ENCODE assay signal across 8 cellular contexts in genomic region chr5:115541586-115541985, GRCh38. TPM values are rescaled to one million over a fixed set of nuclear protein-coding genes. Genes with fewer than 3 reads are reported as not detected.
DNase-seq lines count a peak whose midpoint lies in the region; ATAC-seq and TF ChIP-seq lines count a peak whose summit lies in the region.

No MANE protein-coding gene starts in this region.

- H3K4me1 ChIP-seq in BE2C (no peaks in the 10 kb centered on the region), KMS-11 (ENCODE audit: low read depth, poor library complexity, severe bottlenecking) (peaks cover 27% of the 10 kb centered on the region)
- peaks cover 43 to 56% of the 10 kb centered on the region in 2 donors for H3K4me1 ChIP-seq in naive thymus-derived CD4-positive, alpha-beta T cell (ENCODE audit: control insufficient read depth in 2 of 2, insufficient read depth in 2 of 2, low read length in 2 of 2)

- peak overlapping the region; percentile 96 for H3K27ac Mint-ChIP-seq in central memory CD8-positive, alpha-beta T cell (ENCODE audit: low read depth)
- no peak overlapping the region for H3K27ac Mint-ChIP-seq in naive thymus-derived CD4-positive, alpha-beta T cell

- no peaks in the 10 kb centered on the region; the same call in 1 of the 2 replicates for H3K36me3 ChIP-seq in BE2C
- peaks cover 6% of the 10 kb centered on the region; the same call in 1 of the 2 replicates for H3K36me3 ChIP-seq in KMS-11 (ENCODE audit: insufficient read depth)
- peaks cover 0 to 4% (median 0%) of the 10 kb centered on the region in 3 experiments for H3K36me3 ChIP-seq in naive thymus-derived CD4-positive, alpha-beta T cell (ENCODE audit: control insufficient read depth in 2 of 3, insufficient read depth in 3 of 3, low read length in 3 of 3)

- POLR2A ChIA-PET in naive thymus-derived CD4-positive, alpha-beta T cell (lab: Charles Lee): no interaction called here

- H3K4me1 Mint-ChIP-seq in central memory CD8-positive, alpha-beta T cell: peaks cover 76% of the 10 kb centered on the region
- H3K4me1 Mint-ChIP-seq in naive thymus-derived CD4-positive, alpha-beta T cell: peaks cover 59 to 80% (median 74%) of the 10 kb centered on the region in 7 donors

- no peak overlapping the region for H2AFZ ChIP-seq in KMS-11 (ENCODE audit: low read depth)

- intact Hi-C loops in naive thymus-derived CD4-positive, alpha-beta T cell (cut with micrococcal nuclease): loop anchor here in 1 of 2 donors (5.0 kb wide), 1 partner anchor 46 kb away; no protein-coding TSS in a partner anchor
- intact Hi-C loops in sciatic nerve (cut with DNase I): no loop called here

- peaks cover 20% of the 10 kb centered on the region for H4K20me1 ChIP-seq in KMS-11 (ENCODE audit: insufficient read depth)

- CTCF ChIA-PET in naive thymus-derived CD4-positive, alpha-beta T cell (lab: Charles Lee): no interaction called here

- H3K4me3 ChIP-seq in BE2C (ENCODE audit: low read depth, low read length) (peak overlapping the region; percentile 81), KMS-11 (IDR thresholded peaks at IDR 0.05; ENCODE audit: insufficient read depth, low read depth, low read length) (no peak overlapping the region)
- peak overlapping the region; percentile 70 for H3K4me3 ChIP-seq in naive thymus-derived CD4-positive, alpha-beta T cell (ENCODE audit: low read length)

- H3K4me3 Mint-ChIP-seq in central memory CD8-positive, alpha-beta T cell: peak overlapping the region; percentile 96
- peak overlapping the region; percentile 94 to 100 (median 96) for H3K4me3 Mint-ChIP-seq in naive thymus-derived CD4-positive, alpha-beta T cell

- H3K27me3 ChIP-seq in BE2C (no peaks in the 10 kb centered on the region), KMS-11 (ENCODE audit: insufficient read depth, low read depth) (no peaks in the 10 kb centered on the region)
- no peaks in the 10 kb centered on the region for H3K27me3 ChIP-seq in naive thymus-derived CD4-positive, alpha-beta T cell (ENCODE audit: control insufficient read depth in 2 of 2, insufficient read depth in 2 of 2, low read length in 2 of 2)

- DNase-seq in BE2C (no peak), sciatic nerve (ENCODE audit: low spot score) (no peak), putamen (ENCODE audit: low spot score) (no peak), SKM-1 (lab: John Stamatoyannopoulos, UW; ENCODE audit: unreplicated experiment) (no peak)
- DNase-seq in central memory CD8-positive, alpha-beta T cell (ENCODE audit: low spot score in 2 of 2): no peak
- DNase-seq in naive thymus-derived CD4-positive, alpha-beta T cell: no peak

- H3K36me3 Mint-ChIP-seq in central memory CD8-positive, alpha-beta T cell (ENCODE audit: insufficient read depth): peaks cover 34% of the 10 kb centered on the region
- H3K36me3 Mint-ChIP-seq in naive thymus-derived CD4-positive, alpha-beta T cell: peaks cover 6 to 64% (median 41%) of the 10 kb centered on the region in 5 donors

- peak overlapping the region; percentile 3 for H3K27ac ChIP-seq in KMS-11
- no peak overlapping the region for H3K27ac ChIP-seq in naive thymus-derived CD4-positive, alpha-beta T cell (ENCODE audit: low read depth, low read length)

- H3K9ac ChIP-seq in KMS-11: peak overlapping the region; percentile 49; the same call in 1 of the 2 replicates

- TF ChIP-seq CTCF in BE2C (IDR thresholded peaks at IDR 0.05; ENCODE audit: low read depth, low read length) (no peak), KMS-11 (conservative IDR thresholded peaks at IDR 0.05; ENCODE audit: low read depth, low read length) (no peak)

- H3K27me3 Mint-ChIP-seq in central memory CD8-positive, alpha-beta T cell: no peaks in the 10 kb centered on the region
- no peaks in the 10 kb centered on the region for H3K27me3 Mint-ChIP-seq in naive thymus-derived CD4-positive, alpha-beta T cell

- H3K79me2 ChIP-seq in KMS-11 (ENCODE audit: insufficient read depth, low read depth): peaks cover 76% of the 10 kb centered on the region

- H3K9me3 ChIP-seq in BE2C: no peaks in the 10 kb centered on the region
- H3K9me3 ChIP-seq in naive thymus-derived CD4-positive, alpha-beta T cell (ENCODE audit: control insufficient read depth in 2 of 3, low read length in 3 of 3): peaks cover 0 to 5% (median 4%) of the 10 kb centered on the region in 3 experiments

- peak overlapping the region; percentile 97 for H3K4me2 ChIP-seq in KMS-11

- no peaks in the 10 kb centered on the region for H3K9me3 Mint-ChIP-seq in central memory CD8-positive, alpha-beta T cell
- H3K9me3 Mint-ChIP-seq in naive thymus-derived CD4-positive, alpha-beta T cell: peaks cover 0 to 16% (median 2%) of the 10 kb centered on the region in 11 donors

- no peak for ATAC-seq in central memory CD8-positive, alpha-beta T cell (replicated peaks; ENCODE audit: extremely low read depth, poor library complexity, severe bottlenecking)
- ATAC-seq in naive thymus-derived CD4-positive, alpha-beta T cell: no peak
- ATAC-seq in sciatic nerve (no peak), HG03139 (IDR thresholded peaks at IDR 0.05; ENCODE audit: unreplicated experiment) (no peak)

RNA-seq across cellular contexts. Expression of gene FEM1C, which starts 3.0 kb away (rescaled TPM):
- 4.8 TPM for polyA plus RNA-seq in BE2C (2012; ENCODE audit: insufficient read depth, insufficient read length, low read depth)
- total RNA-seq in naive thymus-derived CD4-positive, alpha-beta T cell: 10 to 100 TPM; 14.9 to 33.1 (median 18.5) TPM
- polyA plus RNA-seq in naive thymus-derived CD4-positive, alpha-beta T cell: 1 to 10 TPM; 2.0 to 2.7 TPM
- total RNA-seq in sciatic nerve: 20.7 TPM
